In genomic region chr7:78169992-78170391, GRCh38 we compare ENCODE assay signal across 26 cellular contexts.
"Had no signal": no experiment of that assay in that cellular context is flagged by ENCODE, and none has a peak within 500 bp of the region (broad histone marks: within the 10 kb centered on the region; RNA-seq: fewer than 3 reads in every experiment).

No MANE protein-coding gene starts in this region.

- ATAC-seq: foreskin keratinocyte; gastroesophageal sphincter; heart left ventricle; left cardiac atrium; left lung; mucosa of descending colon; natural killer cell treated with Interleukin-12 subunit alpha and Interleukin-12 subunit beta and Interleukin-15 and Interleukin-18, amount 100 ng/mL, for 72 hours; sciatic nerve; stimulated activated naive CD8-positive, alpha-beta T cell treated with anti-CD3 and anti-CD28 coated beads, Interleukin-15, amount 100 ng/mL, for 72 hours had no signal

- H3K4me3 ChIP-seq: esophagus muscularis mucosa, gastroesophageal sphincter, heart left ventricle, hepatocyte, left lung, mucosa of descending colon, neural progenitor cell, prostate gland, right atrium auricular region, smooth muscle cell, thyroid gland, vagina had no signal

- H3K36me3 ChIP-seq: esophagus muscularis mucosa, gastroesophageal sphincter, heart left ventricle, left lung, neural progenitor cell, prostate gland, right atrium auricular region, thyroid gland, vagina had no signal

- H3K79me2 ChIP-seq: hepatocyte had no signal

- DNase-seq: dermis blood vessel endothelial cell; effector memory CD4-positive, alpha-beta T cell; foreskin keratinocyte; heart left ventricle; left cardiac atrium; left lung; mesenchymal stem cell; mucosa of descending colon; naive B cell; stimulated activated CD4-positive, alpha-beta T cell treated with anti-CD3 and anti-CD28 coated beads, Interleukin-12 subunit alpha, Interleukin-12 subunit beta, amount 100 ng/mL, for 4 hours; stimulated activated CD4-positive, alpha-beta T cell treated with anti-CD3 and anti-CD28 coated beads, Interleukin-1b, Interleukin-23, amount 100 ng/mL, for 48 hours; stimulated activated CD4-positive, alpha-beta T cell treated with anti-CD3 and anti-CD28 coated beads, Interleukin-4, amount 100 ng/mL, for 1 hour; stimulated activated CD8-positive, alpha-beta memory T cell treated with anti-CD3 and anti-CD28 coated beads, Interleukin-4, amount 100 ng/mL, for 48 hours; stimulated activated naive CD4-positive, alpha-beta T cell; stimulated activated naive CD8-positive, alpha-beta T cell treated with anti-CD3 and anti-CD28 coated beads, Interleukin-15, amount 100 ng/mL, for 72 hours; thyroid gland had no signal

- H3K27ac ChIP-seq: esophagus muscularis mucosa, foreskin keratinocyte, gastroesophageal sphincter, heart left ventricle, hepatocyte, left lung, neural progenitor cell, prostate gland, right atrium auricular region, thyroid gland, vagina had no signal

- H3K9ac ChIP-seq: neural progenitor cell had no signal

- H3K9me3 ChIP-seq: esophagus muscularis mucosa, gastroesophageal sphincter, heart left ventricle, left lung, mucosa of descending colon, prostate gland, right atrium auricular region, thyroid gland, vagina had no signal

- H3K27me3 ChIP-seq: esophagus muscularis mucosa, foreskin keratinocyte, gastroesophageal sphincter, heart left ventricle, hepatocyte, left lung, neural progenitor cell, right atrium auricular region, thyroid gland, vagina had no signal

- H3K4me1 ChIP-seq: foreskin keratinocyte, left lung, prostate gland, right atrium auricular region had no signal

- H2AFZ ChIP-seq: hepatocyte, neural progenitor cell had no signal

- H3K4me2 ChIP-seq: hepatocyte, neural progenitor cell, smooth muscle cell had no signal
